ENCODE assay signal across 1 cellular context in genomic region chr1:24973315-24973714, GRCh38.
TF ChIP-seq lines count a peak whose summit lies in the region.

No MANE protein-coding gene starts in this region.

TF ChIP-seq in GM12878, 131 proteins besides CTCF, POLR2A, EP300 and RAD21 (continued from another document):
- no peak for TF ChIP-seq SPI1 (IDR thresholded peaks at IDR 0.05; ENCODE audit: borderline replicate concordance, insufficient read depth, low read depth, low read length)
- TF ChIP-seq MEF2A (IDR thresholded peaks at IDR 0.05; ENCODE audit: insufficient read depth, low read depth, low read length) = no peak
- peak; percentile 81 for TF ChIP-seq BCL3 (IDR thresholded peaks at IDR 0.05; ENCODE audit: borderline replicate concordance, insufficient read depth, low read depth, low read length, poor library complexity, severe bottlenecking)
- TF ChIP-seq KAT2A (conservative IDR thresholded peaks at IDR 0.05; ENCODE audit: control insufficient read depth, low read depth, low read length) = no peak
- TF ChIP-seq EGR1 (IDR thresholded peaks at IDR 0.05; ENCODE audit: borderline replicate concordance in 1 of 2, low read depth in 2 of 2, low read length in 2 of 2) = no peak
- no peak for TF ChIP-seq TARDBP (IDR thresholded peaks at IDR 0.05; ENCODE audit: borderline replicate concordance)
